22 cellular contexts compared by ENCODE assay signal in genomic region chr22:36267896-36268485, GRCh38.
"Had no signal": no experiment of that assay in that cellular context is flagged by ENCODE, and none has a peak within 500 bp of the region (broad histone marks: within the 10 kb centered on the region; RNA-seq: fewer than 3 reads in every experiment).

No MANE protein-coding gene starts in this region.

- FAIRE-seq: keratinocyte had no signal

- H3K4me3 Mint-ChIP-seq: endodermal cell; immature natural killer cell; memory B cell; nephron; stimulated activated memory B cell treated with anti-CD40 and anti-IgM and Interleukin-4, amounts not matched to agents 10 μg/mL and 1 μg/mL and 100 μg/mL, for 72 hours; stimulated activated naive CD8-positive, alpha-beta T cell treated with anti-CD3 and anti-CD28 coated beads, Interleukin-15, Interleukin-2, amounts not matched to agents 100 ng/mL and 50 ng/mL, for 24 hours had no signal

- DNase-seq: effector CD4-positive, alpha-beta T cell; endodermal cell; erythroblast; foreskin keratinocyte; immature natural killer cell; left ventricle myocardium inferior; lower lobe of right lung; midbrain; psoas muscle; retina; stimulated activated CD4-positive, alpha-beta T cell treated with anti-CD3 and anti-CD28 coated beads, Interleukin-4, amount 100 ng/mL, for 1 hour; stimulated activated CD8-positive, alpha-beta memory T cell treated with anti-CD3 and anti-CD28 coated beads, Interleukin-4, amount 100 ng/mL, for 48 hours; testis; transverse colon had no signal

- H3K27ac Mint-ChIP-seq: endodermal cell; immature natural killer cell; memory B cell; nephron; stimulated activated memory B cell treated with anti-CD40 and anti-IgM and Interleukin-4, amounts not matched to agents 10 μg/mL and 1 μg/mL and 100 μg/mL, for 72 hours; stimulated activated naive CD8-positive, alpha-beta T cell treated with anti-CD3 and anti-CD28 coated beads, Interleukin-15, Interleukin-2, amounts not matched to agents 100 ng/mL and 50 ng/mL, for 24 hours had no signal

- H3K27ac ChIP-seq: coronary artery, foreskin keratinocyte, left ventricle myocardium inferior, lower lobe of right lung, parathyroid adenoma, psoas muscle, right lobe of liver, transverse colon had no signal

- H3K79me2 ChIP-seq: parathyroid adenoma had no signal

- H3K9me3 Mint-ChIP-seq: endodermal cell; immature natural killer cell; memory B cell; stimulated activated memory B cell treated with anti-CD40 and anti-IgM and Interleukin-4, amounts not matched to agents 10 μg/mL and 1 μg/mL and 100 μg/mL, for 72 hours; stimulated activated naive CD8-positive, alpha-beta T cell treated with anti-CD3 and anti-CD28 coated beads, Interleukin-15, Interleukin-2, amounts not matched to agents 100 ng/mL and 50 ng/mL, for 24 hours had no signal

- H2AFZ ChIP-seq: parathyroid adenoma had no signal

- H3K4me1 ChIP-seq: foreskin keratinocyte, left ventricle myocardium inferior, lower lobe of right lung, parathyroid adenoma, psoas muscle, transverse colon had no signal

- H3K4me3 ChIP-seq: coronary artery, left ventricle myocardium inferior, lower lobe of right lung, psoas muscle, right lobe of liver, testis, transverse colon had no signal

- H3K9me3 ChIP-seq: left ventricle myocardium inferior, lower lobe of right lung, psoas muscle, right lobe of liver, testis, transverse colon had no signal

- H3K9ac ChIP-seq: parathyroid adenoma had no signal

- H3K36me3 ChIP-seq: transverse colon had no signal

- H3K4me1 Mint-ChIP-seq: memory B cell; stimulated activated memory B cell treated with anti-CD40 and anti-IgM and Interleukin-4, amounts not matched to agents 10 μg/mL and 1 μg/mL and 100 μg/mL, for 72 hours had no signal

- ATAC-seq: foreskin keratinocyte; lower lobe of right lung; psoas muscle; right lobe of liver; stimulated activated memory B cell treated with anti-CD40 and anti-IgM and Interleukin-4, amounts not matched to agents 10 μg/mL and 1 μg/mL and 100 μg/mL, for 72 hours had no signal

- H3K27me3 ChIP-seq: right lobe of liver, testis, transverse colon had no signal

- H3K27me3 Mint-ChIP-seq: memory B cell; stimulated activated memory B cell treated with anti-CD40 and anti-IgM and Interleukin-4, amounts not matched to agents 10 μg/mL and 1 μg/mL and 100 μg/mL, for 72 hours; stimulated activated naive CD8-positive, alpha-beta T cell treated with anti-CD3 and anti-CD28 coated beads, Interleukin-15, Interleukin-2, amounts not matched to agents 100 ng/mL and 50 ng/mL, for 24 hours had no signal
